Comparison of ENCODE assay signal across 2 cellular contexts in the genomic region with DNA sequence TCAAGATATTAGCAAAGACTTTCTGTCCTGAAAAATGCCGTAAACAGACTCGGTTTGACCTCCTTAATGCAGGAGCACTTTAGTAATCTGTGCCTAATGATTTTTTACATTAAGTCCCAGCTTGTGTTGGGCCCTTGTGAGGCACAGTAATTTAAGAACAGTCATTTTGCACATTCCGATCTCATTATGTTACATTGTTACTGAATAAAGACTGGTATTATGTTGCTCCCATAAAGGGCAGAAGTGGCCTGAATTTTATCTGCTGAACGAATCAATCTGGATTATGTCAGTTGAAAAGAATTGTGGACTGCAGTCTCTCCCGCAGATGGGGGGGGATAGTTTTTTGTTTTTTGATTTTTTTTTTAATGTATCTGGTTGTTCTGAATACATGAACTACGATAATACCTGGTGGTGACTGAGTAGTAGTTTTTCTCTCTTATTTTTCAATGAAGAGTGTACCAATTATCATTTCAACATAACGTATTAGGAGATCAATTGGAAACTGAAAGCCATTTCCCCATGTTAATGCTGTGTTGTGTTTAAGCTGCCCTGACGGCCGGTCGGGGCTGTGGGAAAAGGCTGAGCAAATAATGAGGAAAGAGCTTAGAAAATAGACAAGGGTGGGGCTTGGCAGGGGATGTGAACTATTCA.
TF ChIP-seq lines count a peak whose summit lies in the region.

No MANE protein-coding gene starts in this region.

TF ChIP-seq in WTC11, 78 proteins besides CTCF, POLR2A, EP300 and RAD21 (continued from another document):
- TF ChIP-seq, protein P1, sequence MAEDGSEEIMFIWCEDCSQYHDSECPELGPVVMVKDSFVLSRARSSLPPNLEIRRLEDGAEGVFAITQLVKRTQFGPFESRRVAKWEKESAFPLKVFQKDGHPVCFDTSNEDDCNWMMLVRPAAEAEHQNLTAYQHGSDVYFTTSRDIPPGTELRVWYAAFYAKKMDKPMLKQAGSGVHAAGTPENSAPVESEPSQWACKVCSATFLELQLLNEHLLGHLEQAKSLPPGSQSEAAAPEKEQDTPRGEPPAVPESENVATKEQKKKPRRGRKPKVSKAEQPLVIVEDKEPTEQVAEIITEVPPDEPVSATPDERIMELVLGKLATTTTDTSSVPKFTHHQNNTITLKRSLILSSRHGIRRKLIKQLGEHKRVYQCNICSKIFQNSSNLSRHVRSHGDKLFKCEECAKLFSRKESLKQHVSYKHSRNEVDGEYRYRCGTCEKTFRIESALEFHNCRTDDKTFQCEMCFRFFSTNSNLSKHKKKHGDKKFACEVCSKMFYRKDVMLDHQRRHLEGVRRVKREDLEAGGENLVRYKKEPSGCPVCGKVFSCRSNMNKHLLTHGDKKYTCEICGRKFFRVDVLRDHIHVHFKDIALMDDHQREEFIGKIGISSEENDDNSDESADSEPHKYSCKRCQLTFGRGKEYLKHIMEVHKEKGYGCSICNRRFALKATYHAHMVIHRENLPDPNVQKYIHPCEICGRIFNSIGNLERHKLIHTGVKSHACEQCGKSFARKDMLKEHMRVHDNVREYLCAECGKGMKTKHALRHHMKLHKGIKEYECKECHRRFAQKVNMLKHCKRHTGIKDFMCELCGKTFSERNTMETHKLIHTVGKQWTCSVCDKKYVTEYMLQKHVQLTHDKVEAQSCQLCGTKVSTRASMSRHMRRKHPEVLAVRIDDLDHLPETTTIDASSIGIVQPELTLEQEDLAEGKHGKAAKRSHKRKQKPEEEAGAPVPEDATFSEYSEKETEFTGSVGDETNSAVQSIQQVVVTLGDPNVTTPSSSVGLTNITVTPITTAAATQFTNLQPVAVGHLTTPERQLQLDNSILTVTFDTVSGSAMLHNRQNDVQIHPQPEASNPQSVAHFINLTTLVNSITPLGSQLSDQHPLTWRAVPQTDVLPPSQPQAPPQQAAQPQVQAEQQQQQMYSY (CRISPR knock-in tag; IDR thresholded peaks at IDR 0.05), result no peak
- TF ChIP-seq CBFB (CRISPR knock-in tag; IDR thresholded peaks at IDR 0.05; ENCODE audit: low read depth), result no peak
- TF ChIP-seq RORB (CRISPR knock-in tag; IDR thresholded peaks at IDR 0.05), result no peak
- TF ChIP-seq E2F4 (CRISPR knock-in tag; IDR thresholded peaks at IDR 0.05; ENCODE audit: borderline replicate concordance, low read depth), result no peak
- no peak for TF ChIP-seq ZNF416 (CRISPR knock-in tag; IDR thresholded peaks at IDR 0.05)
- no peak for TF ChIP-seq HMGA2 (CRISPR knock-in tag; IDR thresholded peaks at IDR 0.05)
- no peak for TF ChIP-seq TCF7 (CRISPR knock-in tag; IDR thresholded peaks at IDR 0.05; ENCODE audit: low read depth)
- TF ChIP-seq ZNF281 (CRISPR knock-in tag; IDR thresholded peaks at IDR 0.05), result no peak
- TF ChIP-seq, protein P2, sequence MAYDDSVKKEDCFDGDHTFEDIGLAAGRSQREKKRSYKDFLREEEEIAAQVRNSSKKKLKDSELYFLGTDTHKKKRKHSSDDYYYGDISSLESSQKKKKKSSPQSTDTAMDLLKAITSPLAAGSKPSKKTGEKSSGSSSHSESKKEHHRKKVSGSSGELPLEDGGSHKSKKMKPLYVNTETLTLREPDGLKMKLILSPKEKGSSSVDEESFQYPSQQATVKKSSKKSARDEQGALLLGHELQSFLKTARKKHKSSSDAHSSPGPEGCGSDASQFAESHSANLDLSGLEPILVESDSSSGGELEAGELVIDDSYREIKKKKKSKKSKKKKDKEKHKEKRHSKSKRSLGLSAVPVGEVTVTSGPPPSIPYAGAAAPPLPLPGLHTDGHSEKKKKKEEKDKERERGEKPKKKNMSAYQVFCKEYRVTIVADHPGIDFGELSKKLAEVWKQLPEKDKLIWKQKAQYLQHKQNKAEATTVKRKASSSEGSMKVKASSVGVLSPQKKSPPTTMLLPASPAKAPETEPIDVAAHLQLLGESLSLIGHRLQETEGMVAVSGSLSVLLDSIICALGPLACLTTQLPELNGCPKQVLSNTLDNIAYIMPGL (CRISPR knock-in tag; IDR thresholded peaks at IDR 0.05), result no peak

TF ChIP-seq in liver, 16 proteins besides CTCF, POLR2A, EP300 and RAD21 (continued from another document):
- TF ChIP-seq, protein P3, sequence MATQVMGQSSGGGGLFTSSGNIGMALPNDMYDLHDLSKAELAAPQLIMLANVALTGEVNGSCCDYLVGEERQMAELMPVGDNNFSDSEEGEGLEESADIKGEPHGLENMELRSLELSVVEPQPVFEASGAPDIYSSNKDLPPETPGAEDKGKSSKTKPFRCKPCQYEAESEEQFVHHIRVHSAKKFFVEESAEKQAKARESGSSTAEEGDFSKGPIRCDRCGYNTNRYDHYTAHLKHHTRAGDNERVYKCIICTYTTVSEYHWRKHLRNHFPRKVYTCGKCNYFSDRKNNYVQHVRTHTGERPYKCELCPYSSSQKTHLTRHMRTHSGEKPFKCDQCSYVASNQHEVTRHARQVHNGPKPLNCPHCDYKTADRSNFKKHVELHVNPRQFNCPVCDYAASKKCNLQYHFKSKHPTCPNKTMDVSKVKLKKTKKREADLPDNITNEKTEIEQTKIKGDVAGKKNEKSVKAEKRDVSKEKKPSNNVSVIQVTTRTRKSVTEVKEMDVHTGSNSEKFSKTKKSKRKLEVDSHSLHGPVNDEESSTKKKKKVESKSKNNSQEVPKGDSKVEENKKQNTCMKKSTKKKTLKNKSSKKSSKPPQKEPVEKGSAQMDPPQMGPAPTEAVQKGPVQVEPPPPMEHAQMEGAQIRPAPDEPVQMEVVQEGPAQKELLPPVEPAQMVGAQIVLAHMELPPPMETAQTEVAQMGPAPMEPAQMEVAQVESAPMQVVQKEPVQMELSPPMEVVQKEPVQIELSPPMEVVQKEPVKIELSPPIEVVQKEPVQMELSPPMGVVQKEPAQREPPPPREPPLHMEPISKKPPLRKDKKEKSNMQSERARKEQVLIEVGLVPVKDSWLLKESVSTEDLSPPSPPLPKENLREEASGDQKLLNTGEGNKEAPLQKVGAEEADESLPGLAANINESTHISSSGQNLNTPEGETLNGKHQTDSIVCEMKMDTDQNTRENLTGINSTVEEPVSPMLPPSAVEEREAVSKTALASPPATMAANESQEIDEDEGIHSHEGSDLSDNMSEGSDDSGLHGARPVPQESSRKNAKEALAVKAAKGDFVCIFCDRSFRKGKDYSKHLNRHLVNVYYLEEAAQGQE (IDR thresholded peaks at IDR 0.05), result no peak
- TF ChIP-seq TAF1 (conservative IDR thresholded peaks at IDR 0.05) (no peak), SP1 (IDR thresholded peaks at IDR 0.05) (peak; percentile 48), NR2F2 (IDR thresholded peaks at IDR 0.05) (no peak)
- TF ChIP-seq, protein P4, sequence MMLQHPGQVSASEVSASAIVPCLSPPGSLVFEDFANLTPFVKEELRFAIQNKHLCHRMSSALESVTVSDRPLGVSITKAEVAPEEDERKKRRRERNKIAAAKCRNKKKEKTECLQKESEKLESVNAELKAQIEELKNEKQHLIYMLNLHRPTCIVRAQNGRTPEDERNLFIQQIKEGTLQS (IDR thresholded peaks at IDR 0.05), result peak; percentile 21
